1 cellular context compared by ENCODE assay signal in genomic region chr1:161725888-161726630, GRCh38.
TF ChIP-seq lines count a peak whose summit lies in the region.

No MANE protein-coding gene starts in this region.

TF ChIP-seq in K562, 482 proteins besides CTCF, POLR2A, EP300 and RAD21 (continued from another document and continues in another):
- TF ChIP-seq REST (CRISPR knock-in tag; IDR thresholded peaks at IDR 0.05; ENCODE audit: low read depth) (no peak), TFAM (CRISPR knock-in tag; conservative IDR thresholded peaks at IDR 0.05) (no peak), RFX7 (CRISPR knock-in tag; IDR thresholded peaks at IDR 0.05) (no peak), ETV6 (IDR thresholded peaks at IDR 0.05; ENCODE audit: borderline replicate concordance in 1 of 2, low read depth in 2 of 2, low read length in 1 of 2) (no peak), ETV6 (CRISPR knock-in tag; IDR thresholded peaks at IDR 0.05; ENCODE audit: borderline replicate concordance) (no peak), SMARCB1 (IDR thresholded peaks at IDR 0.05; ENCODE audit: insufficient read length, low read depth) (no peak), ELK3 (CRISPR knock-in tag; IDR thresholded peaks at IDR 0.05) (no peak), RBM22 (IDR thresholded peaks at IDR 0.05; ENCODE audit: low read depth, low read length, poor library complexity, severe bottlenecking) (peak; percentile 40), TGIF2 (CRISPR knock-in tag; IDR thresholded peaks at IDR 0.05) (no peak), COPS2 (conservative IDR thresholded peaks at IDR 0.05) (no peak), POU5F1 (IDR thresholded peaks at IDR 0.05; ENCODE audit: borderline replicate concordance, low read depth, low read length, partially characterized antibody) (no peak), CEBPB (tag; IDR thresholded peaks at IDR 0.05) (0 out of 2 replicates have a peak, but pooled peaks have one; percentile 11), E2F6 (IDR thresholded peaks at IDR 0.05; ENCODE audit: borderline replicate concordance in 1 of 2, extremely low read depth in 1 of 2, insufficient read depth in 1 of 2, insufficient read length in 1 of 2, low read depth in 1 of 2, low read length in 1 of 2, poor library complexity in 1 of 2, severe bottlenecking in 1 of 2) (peak in 1 of 2 experiments; percentile 29), ETS1 (conservative IDR thresholded peaks at IDR 0.05; ENCODE audit: control insufficient read depth, low read depth, low read length) (0 out of 2 replicates have a peak, but pooled peaks have one; percentile 15), ADNP (tag; IDR thresholded peaks at IDR 0.05) (no peak), SMAD3 (CRISPR knock-in tag; conservative IDR thresholded peaks at IDR 0.05) (no peak), TFE3 (CRISPR knock-in tag; IDR thresholded peaks at IDR 0.05) (no peak), CBX2 (IDR thresholded peaks at IDR 0.05; ENCODE audit: insufficient read depth, low read length, poor library complexity, severe bottlenecking) (no peak), TCF15 (CRISPR knock-in tag; IDR thresholded peaks at IDR 0.05) (no peak), DDX20 (tag; IDR thresholded peaks at IDR 0.05; ENCODE audit: low read depth) (no peak), ZNF740 (CRISPR knock-in tag; IDR thresholded peaks at IDR 0.05) (peak; percentile 90), ZNF740 (tag; IDR thresholded peaks at IDR 0.05) (0 out of 4 replicates have a peak, but pooled peaks of 1 of the 2 experiments have one; percentile 23), PHB2 (IDR thresholded peaks at IDR 0.05; ENCODE audit: low read depth) (no peak), TCF7 (IDR thresholded peaks at IDR 0.05; ENCODE audit: borderline replicate concordance) (no peak), NCOA4 (IDR thresholded peaks at IDR 0.05; ENCODE audit: partially characterized antibody) (no peak), ZNF197 (CRISPR knock-in tag; IDR thresholded peaks at IDR 0.05; ENCODE audit: low read depth) (no peak), KHSRP (IDR thresholded peaks at IDR 0.05) (no peak), SREBF2 (CRISPR knock-in tag; IDR thresholded peaks at IDR 0.05) (no peak), DPF2 (IDR thresholded peaks at IDR 0.05) (0 out of 2 replicates have a peak, but pooled peaks have one; percentile 19), ZNF592 (IDR thresholded peaks at IDR 0.05) (peak; percentile 65), TAF1 (IDR thresholded peaks at IDR 0.05; ENCODE audit: control insufficient read depth, extremely low read depth, insufficient read depth, low read length, severe bottlenecking) (peak; percentile 25), ZNF324 (CRISPR knock-in tag; IDR thresholded peaks at IDR 0.05) (no peak), SREBF1 (IDR thresholded peaks at IDR 0.05; ENCODE audit: borderline replicate concordance, low read depth, low read length) (no peak), ZBTB7A (IDR thresholded peaks at IDR 0.05; ENCODE audit: borderline replicate concordance, control insufficient read depth, low read depth, low read length) (no peak; the same call in 1 of the 2 replicates), ZBTB8A (IDR thresholded peaks at IDR 0.05; ENCODE audit: partially characterized antibody) (no peak), HDAC3 (IDR thresholded peaks at IDR 0.05; ENCODE audit: borderline replicate concordance, partially characterized antibody) (no peak), PTRF (tag; IDR thresholded peaks at IDR 0.05) (no peak), ZZZ3 (IDR thresholded peaks at IDR 0.05) (no peak), CXXC5 (CRISPR knock-in tag; IDR thresholded peaks at IDR 0.05) (no peak), E2F8 (IDR thresholded peaks at IDR 0.05; ENCODE audit: low read depth, partially characterized antibody) (no peak), ZNF143 (CRISPR knock-in tag; IDR thresholded peaks at IDR 0.05) (no peak)
